18 cellular contexts compared by ENCODE assay signal in genomic region chr19:35294328-35294727, GRCh38. TPM values are rescaled to one million over a fixed set of nuclear protein-coding genes. Genes with fewer than 3 reads are reported as not detected.
DNase-seq lines count a peak whose midpoint lies in the region; ATAC-seq lines count a peak whose summit lies in the region.
"Had no signal": no experiment of that assay in that cellular context is flagged by ENCODE, and none has a peak within 500 bp of the region (broad histone marks: within the 10 kb centered on the region; RNA-seq: fewer than 3 reads in every experiment).

No MANE protein-coding gene starts in this region.

- peak; percentile 36 for DNase-seq in NCI-H748 (lab: John Stamatoyannopoulos, UW; ENCODE audit: unreplicated experiment)
- no peak for DNase-seq in NCI-H748 treated with DMSO at 0.1 percent for 48 hours (lab: John Stamatoyannopoulos, UW)
- peak; percentile 38 for DNase-seq in HT-29 (ENCODE audit: low spot score)
- no peak for DNase-seq in substantia nigra (lab: John Stamatoyannopoulos, UW)
- DNase-seq in inferior parietal cortex (ENCODE audit: extremely low spot score): no peak
- DNase-seq in GM03348 (ENCODE audit: low spot score): no peak
- DNase-seq: Kasumi-1, MM.1S, NCI-H1092 treated with DMSO at 0.1 percent for 48 hours, NCI-H1694, NCI-H2107, NCI-H446, NCI-H774, SIG-M5 had no signal

- H3K27ac ChIP-seq in angular gyrus (ENCODE audit: low read depth, low read length) (peak overlapping the region; percentile 99), substantia nigra (ENCODE audit: low read depth, low read length, poor library complexity, severe bottlenecking) (peak overlapping the region; percentile 100)

- no peak for ATAC-seq in GM19324 (IDR thresholded peaks at IDR 0.05; ENCODE audit: low FRiP score, unreplicated experiment)

RNA-seq across cellular contexts. Expression of gene MAG, which starts 2.4 kb away (rescaled TPM):
- total RNA-seq in HT-29 (2014; rRNA removed; shearing (Covaris generic)): not detected in 2 replicates
- total RNA-seq: A172, Daoy had no signal

RNA-seq across cellular contexts. Expression of gene HAMP, which starts 12.0 kb away (rescaled TPM):
- total RNA-seq in HT-29 (2014; rRNA removed; shearing (Covaris generic)): 0.05 TPM in 1 of 2 replicates, not detected in the other
- total RNA-seq: A172, Daoy had no signal

RNA-seq across cellular contexts. Expression of gene USF2, which starts 25.6 kb away (rescaled TPM):
- total RNA-seq in HT-29 (2014; rRNA removed; shearing (Covaris generic)): 218 and 226 TPM in 2 replicates

RNA-seq across cellular contexts. Expression of gene CD22, which starts 34.7 kb away (rescaled TPM):
- 0.28 TPM in 1 of 2 replicates, not detected in the other for total RNA-seq in HT-29 (2014; rRNA removed; shearing (Covaris generic))
- total RNA-seq: Daoy had no signal

RNA-seq across cellular contexts. Expression of gene LSR, which starts 45.5 kb away (rescaled TPM):
- total RNA-seq in HT-29 (2014; rRNA removed; shearing (Covaris generic)): 475 and 478 TPM in 2 replicates

Comparison
In these comparisons a context has a peak if more than half of its experiments do, and no peak if none do; other contexts are left out.
1. DNase-seq: peak in NCI-H748 (single experiment) and HT-29 (single experiment); none in NCI-H748 treated with DMSO at 0.1 percent for 48 hours (single experiment), substantia nigra (0 of 49), inferior parietal cortex (single experiment) and GM03348 (single experiment).